In the genomic region with DNA sequence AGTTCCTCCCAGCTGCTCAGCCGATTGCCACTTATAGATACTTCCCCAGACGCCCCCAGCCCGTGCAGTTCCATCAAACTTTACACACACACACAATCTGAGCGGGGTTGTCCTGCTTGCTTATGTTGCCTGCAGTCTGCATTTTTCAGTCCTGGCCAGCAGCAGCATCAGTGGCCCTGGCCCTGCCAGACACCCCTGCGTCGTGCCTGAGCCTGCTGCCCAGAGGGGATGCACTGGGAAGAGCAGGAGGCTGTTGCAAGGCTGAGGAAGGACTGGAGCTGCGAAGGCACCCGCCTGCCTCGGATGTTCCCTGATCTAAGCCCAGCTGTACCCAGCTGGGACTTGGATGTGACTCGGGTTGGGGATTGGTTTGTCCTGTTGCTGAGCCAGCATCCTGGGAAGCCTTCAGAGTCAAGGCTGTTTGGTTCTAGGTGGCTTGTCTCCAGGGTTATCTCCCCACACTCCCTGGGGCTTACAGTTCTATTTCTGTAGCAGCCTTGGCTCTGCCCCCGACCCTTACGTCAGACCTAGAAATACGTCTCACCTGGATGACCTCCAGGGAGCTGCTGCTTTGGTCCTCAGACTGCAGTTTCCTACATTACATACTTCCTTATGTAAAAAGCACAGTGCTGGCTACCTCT, we compare ENCODE assay signal across 1 cellular context.
TF ChIP-seq lines count a peak whose summit lies in the region.

No MANE protein-coding gene starts in this region.

TF ChIP-seq in GM12878, 131 proteins besides CTCF, POLR2A, EP300 and RAD21:
- TF ChIP-seq SIN3A (IDR thresholded peaks at IDR 0.05; ENCODE audit: low read depth, low read length) (no peak), CHD2 (IDR thresholded peaks at IDR 0.05; ENCODE audit: borderline replicate concordance, low read depth, low read length) (no peak), NR2C2 (IDR thresholded peaks at IDR 0.05; ENCODE audit: borderline replicate concordance, control insufficient read depth, insufficient read length, low read depth) (no peak), NR2F1 (conservative IDR thresholded peaks at IDR 0.05) (no peak), CHD1 (IDR thresholded peaks at IDR 0.05; ENCODE audit: low read depth, low read length) (no peak), RELA (IDR thresholded peaks at IDR 0.05; ENCODE audit: borderline replicate concordance, partially characterized antibody) (no peak), HDGF (IDR thresholded peaks at IDR 0.05) (no peak), IRF4 (IDR thresholded peaks at IDR 0.05; ENCODE audit: low read depth, low read length) (no peak)
- TF ChIP-seq, protein P1, sequence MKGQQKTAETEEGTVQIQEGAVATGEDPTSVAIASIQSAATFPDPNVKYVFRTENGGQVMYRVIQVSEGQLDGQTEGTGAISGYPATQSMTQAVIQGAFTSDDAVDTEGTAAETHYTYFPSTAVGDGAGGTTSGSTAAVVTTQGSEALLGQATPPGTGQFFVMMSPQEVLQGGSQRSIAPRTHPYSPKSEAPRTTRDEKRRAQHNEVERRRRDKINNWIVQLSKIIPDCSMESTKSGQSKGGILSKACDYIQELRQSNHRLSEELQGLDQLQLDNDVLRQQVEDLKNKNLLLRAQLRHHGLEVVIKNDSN (IDR thresholded peaks at IDR 0.05; ENCODE audit: borderline replicate concordance, extremely low read length, insufficient read depth, low read depth, low read length), result no peak
